ENCODE assay signal across 18 cellular contexts in the genomic region with DNA sequence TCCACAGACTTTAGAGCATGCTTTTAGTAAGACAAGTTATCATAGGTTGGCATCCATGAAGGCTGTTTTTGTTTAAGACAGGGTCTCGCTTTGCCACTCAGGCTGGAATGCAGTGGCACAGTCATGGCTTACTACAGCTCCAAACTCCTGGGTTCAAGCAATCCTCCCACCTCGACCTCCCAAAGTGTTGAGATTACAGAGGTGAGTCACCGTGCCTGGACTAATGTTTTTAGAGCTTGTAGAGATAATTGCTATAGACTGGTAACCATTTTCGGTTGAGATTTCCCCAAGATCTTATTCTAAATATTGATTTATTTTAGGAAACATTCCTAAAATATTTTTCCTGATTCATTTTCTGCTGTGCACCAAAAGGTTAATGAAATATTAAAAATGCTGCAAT. TPM values are rescaled to one million over a fixed set of nuclear protein-coding genes. Genes with fewer than 3 reads are reported as not detected.
DNase-seq lines count a peak whose midpoint lies in the region; ATAC-seq, FAIRE-seq and TF ChIP-seq lines count a peak whose summit lies in the region.
"Had no signal": no experiment of that assay in that cellular context is flagged by ENCODE, and none has a peak within 500 bp of the region (broad histone marks: within the 10 kb centered on the region; RNA-seq: fewer than 3 reads in every experiment).

No MANE protein-coding gene starts in this region.

- H2BK120ac ChIP-seq in trophoblast cell (ENCODE audit: insufficient read depth, low read length, poor library complexity), result no peak overlapping the region

- FAIRE-seq in K562 (lab: Jason Lieb, UNC) (no peak), GM12891 (lab: Jason Lieb, UNC) (no peak)
- FAIRE-seq: GM12878, GM18507, H54 had no signal

- H3K27ac ChIP-seq in K562 (ENCODE audit: extremely low read depth, low read depth, low read length) (no peak overlapping the region), trophoblast cell (ENCODE audit: low read depth, low read length) (no peak overlapping the region), RWPE1 (no peak overlapping the region), gastrocnemius medialis (no peak overlapping the region)

- TF ChIP-seq EP300 in K562 (IDR thresholded peaks at IDR 0.05; ENCODE audit: low read length), result no peak

- H3K79me1 ChIP-seq in trophoblast cell (ENCODE audit: low read length), result peaks cover 15% of the 10 kb centered on the region

- POLR2A ChIA-PET in K562 (lab: Yijun Ruan, JAX) (interaction anchor here (0.7 kb wide), 1 partner anchor 166 kb away, joined by 3 read pairs; no protein-coding TSS in a partner anchor), RWPE1 (lab: Yijun Ruan, JAX; ENCODE audit: low non-redundant PET) (no interaction called here)

- no peak for TF ChIP-seq RAD21 in K562 (CRISPR knock-in tag; conservative IDR thresholded peaks at IDR 0.05 in 1 of 2, IDR thresholded peaks at IDR 0.05 in 1 of 2)

- H3K14ac ChIP-seq in trophoblast cell (ENCODE audit: low read length), result no peak overlapping the region

- no peaks in the 10 kb centered on the region for H3K9me1 ChIP-seq in K562 (ENCODE audit: control insufficient read depth, insufficient read depth, low read length)

- H3K79me2 ChIP-seq in K562 (ENCODE audit: control insufficient read depth, insufficient read depth, low read length) (peaks cover 8% of the 10 kb centered on the region; the same call in 2 of the 3 replicates), trophoblast cell (ENCODE audit: control insufficient read depth, insufficient read depth, low read length, poor library complexity) (peaks cover under 1% of the 10 kb centered on the region)

- H4K8ac ChIP-seq in trophoblast cell (ENCODE audit: low read depth, low read length), result no peak overlapping the region

- H3K4ac ChIP-seq in trophoblast cell (ENCODE audit: low read depth, low read length), result no peak overlapping the region

- 27% methylated on average over 4 of the region's 4 CpGs for WGBS in K562 (ENCODE audit: insufficient coverage, low coverage, missing lambda C conversion rate)
- WGBS in trophoblast cell (ENCODE audit: extremely low coverage, insufficient coverage, insufficient read length), result no CpG with 5 or more reads among the region's 4 CpGs

- no peak overlapping the region for H4K12ac ChIP-seq in trophoblast cell (ENCODE audit: low read depth, low read length)

- H2AFZ ChIP-seq in K562 (ENCODE audit: low read depth, low read length) (no peak overlapping the region), trophoblast cell (ENCODE audit: insufficient read depth, low read length, poor library complexity) (no peak overlapping the region)
- H2AFZ ChIP-seq: GM23338 had no signal

- H3K9me3 ChIP-seq in K562 (replicated peaks; ENCODE audit: control insufficient read depth, insufficient read depth, low read depth, low read length) (no peaks in the 10 kb centered on the region), trophoblast cell (ENCODE audit: insufficient read depth, low read depth, low read length) (no peaks in the 10 kb centered on the region), gastrocnemius medialis (no peaks in the 10 kb centered on the region)
- H3K9me3 ChIP-seq: HAP-1 had no signal

- H3K4me1 ChIP-seq in K562 (replicated peaks in 1 of 2; ENCODE audit: control insufficient read depth in 2 of 2, insufficient read depth in 2 of 2, low read length in 2 of 2), result peaks cover 14 to 15% of the 10 kb centered on the region in 2 experiments; a peak in 3 of 5 replicates
- peaks cover 7 to 11% of the 10 kb centered on the region in 2 experiments for H3K4me1 ChIP-seq in trophoblast cell (ENCODE audit: control insufficient read depth in 1 of 2, insufficient read depth in 2 of 2, low read length in 2 of 2)
- no peaks in the 10 kb centered on the region for H3K4me1 ChIP-seq in gastrocnemius medialis

- no peaks in the 10 kb centered on the region for H3K27me3 ChIP-seq in K562 (ENCODE audit: control insufficient read depth in 2 of 2, insufficient read depth in 2 of 2, low read length in 2 of 2)
- no peaks in the 10 kb centered on the region for H3K27me3 ChIP-seq in trophoblast cell (ENCODE audit: insufficient read depth, low read length)
- H3K27me3 ChIP-seq in gastrocnemius medialis, result no peaks in the 10 kb centered on the region

- no peak for TF ChIP-seq POLR2A in K562 (conservative IDR thresholded peaks at IDR 0.05)
- TF ChIP-seq POLR2A in gastrocnemius medialis (IDR thresholded peaks at IDR 0.05), result no peak
- TF ChIP-seq POLR2A in GM12891 (IDR thresholded peaks at IDR 0.05; ENCODE audit: low read depth, low read length), result no peak

- H3K36me3 ChIP-seq in K562 (ENCODE audit: control insufficient read depth, insufficient read depth, low read length), result no peaks in the 10 kb centered on the region
- no peaks in the 10 kb centered on the region for H3K36me3 ChIP-seq in trophoblast cell (ENCODE audit: control insufficient read depth in 1 of 2, insufficient read depth in 2 of 2, low read length in 2 of 2)
- no peaks in the 10 kb centered on the region for H3K36me3 ChIP-seq in gastrocnemius medialis
- H3K36me3 ChIP-seq: HAP-1 had no signal

- in situ Hi-C loops in K562 (cut with MboI) (no loop called here), gastrocnemius medialis (cut with MboI; ENCODE audit: low sequenced_read_pairs in 4 of 4) (no loop called here)

- DNase-seq in NCI-H226 (peak; percentile 61), K562 (ENCODE audit: extremely low read depth in 1 of 4, low spot score in 3 of 4) (peak in 1 of 4 experiments; percentile 35), trophoblast cell (peak in 1 of 2 donors; percentile 33), RWPE1 (ENCODE audit: low spot score) (no peak), gastrocnemius medialis (no peak), GM12891 (ENCODE audit: insufficient read length, low spot score) (no peak)
- DNase-seq: C1 segment of cervical spinal cord; Calu3; CD4-positive, alpha-beta memory T cell; COR-L47; DND-41; EL; GDM1 had no signal

- H3K18ac ChIP-seq in trophoblast cell (ENCODE audit: low read length), result no peak overlapping the region

- no peak for TF ChIP-seq CTCF in K562 (IDR thresholded peaks at IDR 0.05 in 2 of 3, conservative IDR thresholded peaks at IDR 0.05 in 1 of 3; ENCODE audit: insufficient read depth in 2 of 3, low read depth in 1 of 3, low read length in 3 of 3)
- no peak for TF ChIP-seq CTCF in RWPE1 (conservative IDR thresholded peaks at IDR 0.05; ENCODE audit: low read depth)
- no peak for TF ChIP-seq CTCF in gastrocnemius medialis (IDR thresholded peaks at IDR 0.05 in 4 of 5, conservative IDR thresholded peaks at IDR 0.05 in 1 of 5)

- peak overlapping the region; percentile 80 for H2BK12ac ChIP-seq in trophoblast cell (ENCODE audit: low read length)

- H3K4me3 ChIP-seq in K562 (no peak overlapping the region), trophoblast cell (ENCODE audit: low read depth, low read length) (no peak overlapping the region), gastrocnemius medialis (no peak overlapping the region)
- H3K4me3 ChIP-seq: GM12878, GM23338, HAP-1 had no signal

- H2BK5ac ChIP-seq in trophoblast cell (ENCODE audit: low read depth, low read length, poor library complexity), result no peak overlapping the region

- no peak overlapping the region for H4K91ac ChIP-seq in trophoblast cell (ENCODE audit: low read depth, low read length)

- CTCF ChIA-PET in K562 (lab: Yijun Ruan, JAX; ENCODE audit: low intra/inter-chr PET ratio), result interaction anchor here (0.5 kb wide), 1 partner anchor 900 kb away, joined by 3 read pairs; no protein-coding TSS in a partner anchor
- CTCF ChIA-PET in RWPE1 (lab: Yijun Ruan, JAX), result interaction anchor here (0.7 kb wide), 1 partner anchor 399 kb away, joined by 4 read pairs; no protein-coding TSS in a partner anchor

- H3K23ac ChIP-seq in trophoblast cell (ENCODE audit: low read length), result no peak overlapping the region

- no TSS peak for BruUV-seq in K562 (replicated peaks; lab: Mats Ljungman, UMichigan)

- H3K9ac ChIP-seq in K562 (ENCODE audit: insufficient read depth in 1 of 2, low read depth in 2 of 2, low read length in 2 of 2) (no peak overlapping the region), trophoblast cell (ENCODE audit: low read length) (no peak overlapping the region)

- H3K4me2 ChIP-seq in K562 (ENCODE audit: insufficient read depth, low read length), result no peak overlapping the region
- H3K4me2 ChIP-seq in trophoblast cell (ENCODE audit: low read length), result no peak overlapping the region
- H3K4me2 ChIP-seq: GM23338 had no signal

- no peak overlapping the region for H2AK5ac ChIP-seq in trophoblast cell (ENCODE audit: low read length)

- H4K20me1 ChIP-seq in K562 (replicated peaks; ENCODE audit: control insufficient read depth, insufficient read depth, low read length), result no peaks in the 10 kb centered on the region

- intact Hi-C loops in K562 (cut with micrococcal nuclease), result no loop called here
- intact Hi-C loops in gastrocnemius medialis (cut with DNase I; ENCODE audit: low total_unique reads), result no loop called here

- ATAC-seq in K562 (no peak), gastrocnemius medialis (no peak)
- ATAC-seq: GM12878, GM23338 had no signal

RNA-seq across cellular contexts. Expression of a gene that starts 5.4 kb away (rescaled TPM):
- 26.1 and 33.2 TPM in 2 replicates for total RNA-seq in K562 (2011; cell fraction: chromatin; rRNA removed; ENCODE audit: low replicate concordance)
- 19.9 and 24.3 TPM in 2 replicates for total RNA-seq in K562 (2011; cell fraction: nucleolus; rRNA removed)
- 23.0 and 28.4 TPM in 2 replicates for total RNA-seq in K562 (2011; cell fraction: nucleoplasm; rRNA removed)
- total RNA-seq in K562 (2014; rRNA removed) (10.4 and 15.0 TPM in 2 replicates), K562 (2014; rRNA removed; fragmentation: Illumina TruSeq; extraction: Trizol) (10.8 and 12.3 TPM in 2 replicates), K562 (2015; rRNA removed; fragmentation: Illumina TruSeq; extraction: Trizol) (14.3 and 14.7 TPM in 2 replicates), K562 (2021) (17.1 and 18.6 TPM in 2 replicates), gastrocnemius medialis (10 to 100 TPM; 12.8 to 19.9 (median 15.0) TPM)
- polyA plus RNA-seq in K562 (2011; rRNA removed) (8.2 and 14.7 TPM in 2 replicates), K562 (2014; fragmentation: Illumina TruSeq; extraction: Trizol) (10.8 and 10.9 TPM in 2 replicates), K562 (2014; fragmentation: Nextera tagmentation; extraction: Ambion mirVana) (1 to 10 TPM; 4.0 to 4.4 TPM), K562 (2014; rRNA removed) (8.2 and 8.8 TPM in 2 replicates)
- polyA plus RNA-seq in K562 (2011; cell fraction: cytosol; rRNA removed), result 11.3 and 15.9 TPM in 2 replicates
- polyA plus RNA-seq in K562 (2011; cell fraction: nucleus; rRNA removed), result 16.7 and 19.8 TPM in 2 replicates
- 9.9 and 10.0 TPM in 2 replicates for polyA plus RNA-seq in K562 (2012)
- polyA minus RNA-seq in K562 (2011; rRNA and poly(A)+ RNA removed), result 19.2 and 27.6 TPM in 2 replicates
- polyA minus RNA-seq in K562 (2011; cell fraction: cytosol; rRNA and poly(A)+ RNA removed), result 13.0 and 15.8 TPM in 2 replicates
- 17.2 and 25.7 TPM in 2 replicates for polyA minus RNA-seq in K562 (2011; cell fraction: nucleus; rRNA and poly(A)+ RNA removed)
- polyA plus RNA-seq in trophoblast cell (2013), result 11.0 TPM in 2 replicates
- 5.4 TPM for polyA plus RNA-seq in GM12891 (2012; ENCODE audit: low read depth, missing spikeins)

RNA-seq across cellular contexts. Expression of a gene that starts 15.8 kb away (rescaled TPM):
- total RNA-seq in K562 (2011; cell fraction: chromatin; rRNA removed; ENCODE audit: low replicate concordance), result 0.62 and 1.0 TPM in 2 replicates
- total RNA-seq in K562 (2011; cell fraction: nucleolus; rRNA removed), result 0.50 and 0.66 TPM in 2 replicates
- 0.66 TPM in 1 of 2 replicates, not detected in the other for total RNA-seq in K562 (2011; cell fraction: nucleoplasm; rRNA removed)
- total RNA-seq in K562 (2014; rRNA removed), result 0.37 and 0.59 TPM in 2 replicates
- total RNA-seq in K562 (2014; rRNA removed; fragmentation: Illumina TruSeq; extraction: Trizol), result 0.36 and 0.48 TPM in 2 replicates
- total RNA-seq in K562 (2015; rRNA removed; fragmentation: Illumina TruSeq; extraction: Trizol), result 0.80 and 0.87 TPM in 2 replicates
- 0.49 and 0.66 TPM in 2 replicates for total RNA-seq in K562 (2021)
- polyA plus RNA-seq in K562 (2011; rRNA removed), result 0.54 and 0.79 TPM in 2 replicates
- 0.57 and 0.91 TPM in 2 replicates for polyA plus RNA-seq in K562 (2011; cell fraction: cytosol; rRNA removed)
- 0.20 and 0.22 TPM in 2 replicates for polyA plus RNA-seq in K562 (2011; cell fraction: nucleus; rRNA removed)
- 0.57 and 0.79 TPM in 2 replicates for polyA plus RNA-seq in K562 (2012)
- 0.36 and 0.83 TPM in 2 replicates for polyA plus RNA-seq in K562 (2014; fragmentation: Illumina TruSeq; extraction: Trizol)
- polyA plus RNA-seq in K562 (2014; fragmentation: Nextera tagmentation; extraction: Ambion mirVana), result under 1 TPM; 0.03 to 0.31 TPM
- 0.65 and 0.89 TPM in 2 replicates for polyA plus RNA-seq in K562 (2014; rRNA removed)
- polyA minus RNA-seq in K562 (2011; rRNA and poly(A)+ RNA removed), result 0.49 and 1.3 TPM in 2 replicates
- 1.5 TPM in 1 of 2 replicates, not detected in the other for polyA minus RNA-seq in K562 (2011; cell fraction: cytosol; rRNA and poly(A)+ RNA removed)
- polyA minus RNA-seq in K562 (2011; cell fraction: nucleus; rRNA and poly(A)+ RNA removed), result 0.56 and 0.94 TPM in 2 replicates
- polyA plus RNA-seq in trophoblast cell (2013), result 2.8 and 2.9 TPM in 2 replicates
- 1 to 10 TPM; 1.2 to 3.2 (median 1.5) TPM for total RNA-seq in gastrocnemius medialis
- polyA plus RNA-seq in GM12891 (2012; ENCODE audit: low read depth, missing spikeins), result 1.1 TPM

RNA-seq across cellular contexts. Expression of a gene that starts 51.4 kb away (rescaled TPM):
- total RNA-seq in K562 (2011; cell fraction: chromatin; rRNA removed; ENCODE audit: low replicate concordance), result 6.3 and 10.7 TPM in 2 replicates
- total RNA-seq in K562 (2011; cell fraction: nucleolus; rRNA removed), result 6.3 and 9.2 TPM in 2 replicates
- 4.2 and 5.9 TPM in 2 replicates for total RNA-seq in K562 (2011; cell fraction: nucleoplasm; rRNA removed)
- total RNA-seq in K562 (2014; rRNA removed), result 5.4 and 5.6 TPM in 2 replicates
- 1.8 and 2.2 TPM in 2 replicates for total RNA-seq in K562 (2014; rRNA removed; fragmentation: Illumina TruSeq; extraction: Trizol)
- total RNA-seq in K562 (2015; rRNA removed; fragmentation: Illumina TruSeq; extraction: Trizol), result 3.6 and 3.9 TPM in 2 replicates
- total RNA-seq in K562 (2021), result 4.0 and 4.6 TPM in 2 replicates
- 2.6 and 3.0 TPM in 2 replicates for polyA plus RNA-seq in K562 (2011; rRNA removed)
- polyA plus RNA-seq in K562 (2011; cell fraction: cytosol; rRNA removed), result 2.4 and 5.0 TPM in 2 replicates
- 2.1 and 4.0 TPM in 2 replicates for polyA plus RNA-seq in K562 (2011; cell fraction: nucleus; rRNA removed)
- polyA plus RNA-seq in K562 (2012), result 2.8 TPM in 2 replicates
- polyA plus RNA-seq in K562 (2014; fragmentation: Illumina TruSeq; extraction: Trizol), result 2.3 and 2.9 TPM in 2 replicates
- polyA plus RNA-seq in K562 (2014; fragmentation: Nextera tagmentation; extraction: Ambion mirVana), result under 1 TPM; 0.31 to 0.49 TPM
- 3.1 and 3.2 TPM in 2 replicates for polyA plus RNA-seq in K562 (2014; rRNA removed)
- 4.5 and 5.3 TPM in 2 replicates for polyA minus RNA-seq in K562 (2011; rRNA and poly(A)+ RNA removed)
- polyA minus RNA-seq in K562 (2011; cell fraction: cytosol; rRNA and poly(A)+ RNA removed), result 4.0 and 4.7 TPM in 2 replicates
- polyA minus RNA-seq in K562 (2011; cell fraction: nucleus; rRNA and poly(A)+ RNA removed), result 4.2 and 5.1 TPM in 2 replicates
- 4.7 and 5.0 TPM in 2 replicates for polyA plus RNA-seq in trophoblast cell (2013)
- 1 to 10 TPM; 1.9 to 6.1 (median 2.7) TPM for total RNA-seq in gastrocnemius medialis
- 2.0 TPM for polyA plus RNA-seq in GM12891 (2012; ENCODE audit: low read depth, missing spikeins)

RNA-seq across cellular contexts. Expression of a gene that starts 53.5 kb away (rescaled TPM):
- total RNA-seq in K562 (2011; cell fraction: chromatin; rRNA removed; ENCODE audit: low replicate concordance), result 64.6 and 106 TPM in 2 replicates
- 55.3 and 74.2 TPM in 2 replicates for total RNA-seq in K562 (2011; cell fraction: nucleolus; rRNA removed)
- total RNA-seq in K562 (2011; cell fraction: nucleoplasm; rRNA removed), result 39.4 and 48.6 TPM in 2 replicates
- total RNA-seq in K562 (2014; rRNA removed) (32.7 and 38.1 TPM in 2 replicates), K562 (2014; rRNA removed; fragmentation: Illumina TruSeq; extraction: Trizol) (11.2 and 13.2 TPM in 2 replicates), K562 (2015; rRNA removed; fragmentation: Illumina TruSeq; extraction: Trizol) (19.0 and 20.0 TPM in 2 replicates), K562 (2021) (54.6 and 58.6 TPM in 2 replicates), gastrocnemius medialis (10 to 100 TPM; 16.8 to 24.1 (median 23.0) TPM)
- polyA plus RNA-seq in K562 (2011; rRNA removed) (13.2 and 23.4 TPM in 2 replicates), K562 (2014; fragmentation: Illumina TruSeq; extraction: Trizol) (17.4 and 25.2 TPM in 2 replicates), K562 (2014; fragmentation: Nextera tagmentation; extraction: Ambion mirVana) (1 to 10 TPM in 1 of 2 experiments, under 1 TPM in 1; 0.76 to 1.3 TPM), K562 (2014; rRNA removed) (25.5 and 37.8 TPM in 2 replicates)
- polyA plus RNA-seq in K562 (2011; cell fraction: cytosol; rRNA removed), result 19.3 and 29.6 TPM in 2 replicates
- polyA plus RNA-seq in K562 (2011; cell fraction: nucleus; rRNA removed), result 33.7 and 56.0 TPM in 2 replicates
- polyA plus RNA-seq in K562 (2012), result 27.1 and 39.5 TPM in 2 replicates
- 18.7 and 25.1 TPM in 2 replicates for polyA minus RNA-seq in K562 (2011; rRNA and poly(A)+ RNA removed)
- polyA minus RNA-seq in K562 (2011; cell fraction: cytosol; rRNA and poly(A)+ RNA removed), result 23.8 and 33.7 TPM in 2 replicates
- 27.5 and 33.3 TPM in 2 replicates for polyA minus RNA-seq in K562 (2011; cell fraction: nucleus; rRNA and poly(A)+ RNA removed)
- polyA plus RNA-seq in trophoblast cell (2013), result 11.3 and 11.5 TPM in 2 replicates
- polyA plus RNA-seq in GM12891 (2012; ENCODE audit: low read depth, missing spikeins), result 13.6 TPM
